7 cellular contexts compared by ENCODE assay signal in the genomic region with DNA sequence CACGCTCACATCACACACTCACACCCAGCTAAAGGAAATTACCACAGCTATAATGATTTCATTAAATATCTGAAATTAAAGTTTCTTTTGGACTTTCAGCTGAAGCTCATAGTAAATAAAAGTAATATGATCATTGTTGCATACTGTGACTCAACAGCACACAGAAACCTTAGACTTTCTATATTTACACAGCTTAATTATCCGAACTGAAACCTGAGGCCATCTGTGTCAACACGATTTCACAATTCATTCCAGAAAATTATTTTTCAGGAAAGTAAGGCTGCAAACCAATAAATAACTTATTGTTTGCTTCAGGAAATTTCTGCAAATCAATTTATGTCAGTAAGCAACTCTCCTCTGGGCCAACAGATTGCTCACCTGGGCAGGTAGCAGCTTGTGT.
DNase-seq lines count a peak whose midpoint lies in the region; TF ChIP-seq lines count a peak whose summit lies in the region.
"Not testable (repeated sequence)": the region's sequence is repeated elsewhere in the genome, so short reads cannot be mapped to it uniquely, and the experiment has no call there.

No MANE protein-coding gene starts in this region.

- peak overlapping the region; percentile 26; the same call in 1 of the 2 replicates for H3K4me2 ChIP-seq in PC-9

- CTCF ChIA-PET in PC-9 (lab: Charles Lee) = not testable (repeated sequence)

- H3K79me2 ChIP-seq in PC-9 (ENCODE audit: low read depth) = not testable (repeated sequence)

- H3F3A ChIP-seq in PC-9 (ENCODE audit: insufficient read depth, low read depth) = not testable (repeated sequence)

- not testable (repeated sequence) for BruUV-seq in PC-9 (replicated peaks; lab: Mats Ljungman, UMichigan)

- not testable (repeated sequence) for H3K9me2 ChIP-seq in PC-9 (ENCODE audit: insufficient read depth)

- not testable (repeated sequence) for H3K27ac ChIP-seq in PC-9

- not testable (repeated sequence) for H3K27me3 ChIP-seq in PC-9 (ENCODE audit: insufficient read depth, low read depth)

- DNase-seq in DMS153 (lab: John Stamatoyannopoulos, UW) (peak; percentile 16), NCI-H1092 treated with DMSO at 0.1 percent for 48 hours (lab: John Stamatoyannopoulos, UW) (peak; percentile 23), NCI-H2081 (lab: John Stamatoyannopoulos, UW) (peak; percentile 13 to 65), NCI-H510A treated with DMSO at 0.1 percent for 48 hours (lab: John Stamatoyannopoulos, UW) (peak; percentile 30), PC-9 (peak in 1 of 2 experiments; percentile 36), choroid plexus epithelial cell (ENCODE audit: low read depth) (peak; percentile 1), iris pigment epithelial cell (ENCODE audit: low read depth) (peak; percentile 10)

- H3K36me3 ChIP-seq in PC-9 (ENCODE audit: low read depth) = not testable (repeated sequence)

- not testable (repeated sequence) for H3K4me3 ChIP-seq in PC-9; choroid plexus epithelial cell (ENCODE audit: low read depth, low read length)

- H3K4me1 ChIP-seq in PC-9 (replicated peaks; ENCODE audit: insufficient read depth) = not testable (repeated sequence)

- not testable (repeated sequence) for H3K9me3 ChIP-seq in PC-9 (ENCODE audit: insufficient read depth, low read depth)

- not testable (repeated sequence) for TF ChIP-seq CTCF in PC-9 (conservative IDR thresholded peaks at IDR 0.05); choroid plexus epithelial cell (conservative IDR thresholded peaks at IDR 0.05; ENCODE audit: low read depth, low read length)

- intact Hi-C loops in PC-9 (cut with micrococcal nuclease; ENCODE audit: unreplicated experiment) = not testable (repeated sequence)

- not testable (repeated sequence) for H2AFZ ChIP-seq in PC-9

- POLR2A ChIA-PET in PC-9 (lab: Charles Lee; ENCODE audit: unreplicated experiment) = not testable (repeated sequence)

- not testable (repeated sequence) for H4K20me1 ChIP-seq in PC-9 (ENCODE audit: insufficient read depth)
